1 cellular context compared by ENCODE assay signal in the genomic region with DNA sequence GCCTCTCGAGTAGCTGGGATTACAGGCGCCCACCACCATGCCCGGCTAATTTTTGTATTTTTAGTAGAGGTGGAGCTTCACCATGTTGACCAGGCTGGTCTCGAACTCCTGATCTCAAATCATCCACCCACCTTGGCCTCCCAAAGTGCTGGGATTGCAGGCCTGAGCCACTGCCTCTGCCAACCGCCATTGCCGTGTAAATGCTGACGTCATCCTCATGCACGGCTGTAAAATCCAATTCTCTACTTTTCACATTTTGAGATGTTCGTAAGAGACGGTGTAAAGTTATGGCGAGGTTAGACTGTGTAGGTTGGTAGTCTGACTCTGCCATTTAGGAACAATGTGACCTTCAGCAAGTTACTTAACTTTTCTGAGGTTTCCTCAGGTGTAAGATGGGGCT.
TF ChIP-seq lines count a peak whose summit lies in the region.

No MANE protein-coding gene starts in this region.

TF ChIP-seq in GM23338, 12 proteins besides CTCF, POLR2A, EP300 and RAD21 (continued from another document):
- TF ChIP-seq ZNF114 (CRISPR knock-in tag; IDR thresholded peaks at IDR 0.05) (no peak), ZNF331 (CRISPR knock-in tag; IDR thresholded peaks at IDR 0.05; ENCODE audit: low read depth) (no peak)
